In genomic region chr15:101469520-101470288, GRCh38 we compare ENCODE assay signal across 1 cellular context.
TF ChIP-seq lines count a peak whose summit lies in the region.

No MANE protein-coding gene starts in this region.

TF ChIP-seq in liver, 16 proteins besides CTCF, POLR2A, EP300 and RAD21 (continued from another document):
- no peak for TF ChIP-seq REST (IDR thresholded peaks at IDR 0.05)
- no peak for TF ChIP-seq TAF1 (conservative IDR thresholded peaks at IDR 0.05)
- TF ChIP-seq RXRA (IDR thresholded peaks at IDR 0.05), result peak in 1 of 2 donors; percentile 35
